ENCODE assay signal across 34 cellular contexts in the genomic region with DNA sequence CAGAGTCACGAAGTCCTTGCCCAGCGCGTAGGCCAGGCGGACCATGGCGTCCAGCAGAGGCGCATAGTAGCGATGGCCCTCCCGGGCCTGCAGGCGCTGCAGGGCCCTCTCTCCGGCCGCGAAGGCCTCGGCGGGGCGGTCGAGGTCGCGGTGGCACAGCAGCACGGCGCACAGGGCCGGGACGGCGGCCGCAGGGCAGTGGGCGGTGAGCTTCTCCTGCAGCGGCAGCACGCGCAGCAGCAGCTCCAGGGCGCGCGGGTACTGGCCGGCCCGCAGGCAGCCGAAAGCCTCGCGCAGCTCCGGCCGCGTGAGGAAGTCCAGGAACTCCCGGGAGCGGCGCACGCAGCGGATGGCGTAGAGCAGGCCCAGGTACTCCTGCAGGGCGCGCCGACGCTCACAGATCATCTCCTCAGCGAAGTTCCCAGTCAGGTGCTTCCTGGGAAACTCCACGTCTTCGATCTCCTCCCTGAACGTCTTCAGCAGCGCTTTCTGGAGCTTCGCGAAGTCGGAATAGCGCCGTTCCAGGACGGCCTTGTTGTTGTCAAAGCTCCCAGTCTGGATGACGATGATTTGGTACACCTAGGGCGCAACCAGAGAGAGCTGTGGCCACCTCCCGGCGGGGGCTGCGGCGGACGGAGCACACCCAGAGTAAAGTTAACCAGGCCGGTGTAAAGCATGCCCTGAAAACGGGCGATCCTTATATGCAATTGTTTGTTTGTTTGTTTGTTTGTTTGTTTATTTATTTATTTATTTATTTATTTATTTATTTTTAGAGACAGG. TPM values are rescaled to one million over a fixed set of nuclear protein-coding genes. Genes with fewer than 3 reads are reported as not detected.
"Had no signal": no experiment of that assay in that cellular context is flagged by ENCODE, and none has a peak within 500 bp of the region (broad histone marks: within the 10 kb centered on the region; RNA-seq: fewer than 3 reads in every experiment).

No MANE protein-coding gene starts in this region.

- ATAC-seq: activated T-cell treated with anti-CD3 and anti-CD28 coated beads, Interleukin-2, amount 50 U/mL, for 4 hours; activated T-helper 17 cell treated with anti-CD3 and anti-CD28 coated beads, Interleukin-2, amount 50 U/mL, for 72 hours; effector memory CD8-positive, alpha-beta T cell; gastroesophageal sphincter; left cardiac atrium; left ventricle myocardium superior; naive thymus-derived CD4-positive, alpha-beta T cell; pancreas; psoas muscle; T-helper 17 cell had no signal

- H3K4me3 Mint-ChIP-seq: activated CD4-positive, alpha-beta memory T cell treated with anti-CD3 and anti-CD28 coated beads for 36 hours; activated CD4-positive, alpha-beta T cell treated with anti-CD3 and anti-CD28 coated beads, Interleukin-2, amount 10 ng/mL, durations not matched to agents 24 days and 14 days; activated naive CD8-positive, alpha-beta T cell treated with anti-CD3 and anti-CD28 coated beads for 36 hours; activated T-cell treated with anti-CD3 and anti-CD28 coated beads, Interleukin-2, amount 50 U/mL, for 4 hours; activated T-helper 17 cell treated with anti-CD3 and anti-CD28 coated beads, Interleukin-2, amount 50 U/mL, for 72 hours; brain; effector memory CD8-positive, alpha-beta T cell; naive thymus-derived CD4-positive, alpha-beta T cell; T-helper 17 cell had no signal

- H3K4me1 ChIP-seq: adrenal gland, ascending aorta had no signal

- H3K27ac Mint-ChIP-seq: activated CD4-positive, alpha-beta memory T cell treated with anti-CD3 and anti-CD28 coated beads for 36 hours; activated CD4-positive, alpha-beta T cell treated with anti-CD3 and anti-CD28 coated beads, Interleukin-2, amount 10 ng/mL, durations not matched to agents 24 days and 14 days; activated naive CD8-positive, alpha-beta T cell treated with anti-CD3 and anti-CD28 coated beads for 36 hours; brain; T-helper 17 cell had no signal

- H3K27me3 Mint-ChIP-seq: activated CD4-positive, alpha-beta memory T cell treated with anti-CD3 and anti-CD28 coated beads for 36 hours; activated CD4-positive, alpha-beta T cell treated with anti-CD3 and anti-CD28 coated beads, Interleukin-2, amount 10 ng/mL, durations not matched to agents 24 days and 14 days; activated naive CD8-positive, alpha-beta T cell treated with anti-CD3 and anti-CD28 coated beads for 36 hours; activated T-helper 17 cell treated with anti-CD3 and anti-CD28 coated beads, Interleukin-2, amount 50 U/mL, for 72 hours; effector memory CD8-positive, alpha-beta T cell; naive thymus-derived CD4-positive, alpha-beta T cell; T-helper 17 cell had no signal

- H3K27me3 ChIP-seq: ascending aorta, cardiac muscle cell, hepatocyte had no signal

- DNase-seq: activated CD4-positive, alpha-beta memory T cell treated with anti-CD3 and anti-CD28 coated beads for 36 hours; activated CD4-positive, alpha-beta T cell treated with anti-CD3 and anti-CD28 coated beads, Interleukin-2, amount 10 ng/mL, durations not matched to agents 24 days and 14 days; activated CD4-positive, CD25-positive, alpha-beta regulatory T cell treated with anti-CD3 and anti-CD28 coated beads, Interleukin-2, amount 50 U/mL, for 72 hours; activated CD8-positive, alpha-beta memory T cell treated with anti-CD3 and anti-CD28 coated beads, Interleukin-2, amount 50 U/mL, for 4 hours; activated gamma-delta T cell treated with Interleukin-2 at 50 U/mL for 16 hours; activated naive CD8-positive, alpha-beta T cell treated with anti-CD3 and anti-CD28 coated beads for 36 hours; activated T-cell treated with anti-CD3 and anti-CD28 coated beads, Interleukin-2, amount 50 U/mL, for 4 hours; adrenal gland; cerebellar nuclear complex; effector memory CD8-positive, alpha-beta T cell; erythroblast; left cardiac atrium; left ventricle myocardium superior; midbrain; naive thymus-derived CD4-positive, alpha-beta T cell; nucleus accumbens; psoas muscle; stimulated activated CD4-positive, alpha-beta T cell treated with anti-CD3 and anti-CD28 coated beads, Interleukin-15, amount 100 ng/mL, for 24 hours; stimulated activated CD4-positive, alpha-beta T cell treated with anti-CD3 and anti-CD28 coated beads, Interleukin-2, amount 100 ng/mL, for 24 hours; stimulated activated naive CD4-positive, alpha-beta T cell; T-helper 17 cell; T1000; trophoblast cell; WERI-Rb-1 had no signal

- H3K27ac ChIP-seq: adrenal gland, ascending aorta, cardiac muscle cell, coronary artery, gastroesophageal sphincter, hepatocyte, pancreas, psoas muscle, thoracic aorta, WERI-Rb-1 had no signal

- H3K36me3 ChIP-seq: adrenal gland, cardiac muscle cell, pancreas, WERI-Rb-1 had no signal

- H3K4me3 ChIP-seq: adrenal gland, ascending aorta, cardiac muscle cell, coronary artery, gastroesophageal sphincter, hepatocyte, pancreas, psoas muscle, smooth muscle cell, thoracic aorta had no signal

- H3K4me2 ChIP-seq: hepatocyte, smooth muscle cell had no signal

- H3K9me3 ChIP-seq: adrenal gland, pancreas had no signal

RNA-seq across cellular contexts. Expression of a gene that starts 7.4 kb away (rescaled TPM):
- total RNA-seq: cardiac muscle cell, hepatocyte, smooth muscle cell had no signal

RNA-seq across cellular contexts. Expression of a gene that starts 19.7 kb away (rescaled TPM):
- total RNA-seq: cardiac muscle cell had no signal
